In genomic region chr2:38535745-38536506, GRCh38 we compare ENCODE assay signal across 1 cellular context.
TF ChIP-seq lines count a peak whose summit lies in the region.

No MANE protein-coding gene starts in this region.

TF ChIP-seq in SK-N-SH, 30 proteins besides CTCF, POLR2A, EP300 and RAD21 (continued from another document):
- TF ChIP-seq, protein P1, sequence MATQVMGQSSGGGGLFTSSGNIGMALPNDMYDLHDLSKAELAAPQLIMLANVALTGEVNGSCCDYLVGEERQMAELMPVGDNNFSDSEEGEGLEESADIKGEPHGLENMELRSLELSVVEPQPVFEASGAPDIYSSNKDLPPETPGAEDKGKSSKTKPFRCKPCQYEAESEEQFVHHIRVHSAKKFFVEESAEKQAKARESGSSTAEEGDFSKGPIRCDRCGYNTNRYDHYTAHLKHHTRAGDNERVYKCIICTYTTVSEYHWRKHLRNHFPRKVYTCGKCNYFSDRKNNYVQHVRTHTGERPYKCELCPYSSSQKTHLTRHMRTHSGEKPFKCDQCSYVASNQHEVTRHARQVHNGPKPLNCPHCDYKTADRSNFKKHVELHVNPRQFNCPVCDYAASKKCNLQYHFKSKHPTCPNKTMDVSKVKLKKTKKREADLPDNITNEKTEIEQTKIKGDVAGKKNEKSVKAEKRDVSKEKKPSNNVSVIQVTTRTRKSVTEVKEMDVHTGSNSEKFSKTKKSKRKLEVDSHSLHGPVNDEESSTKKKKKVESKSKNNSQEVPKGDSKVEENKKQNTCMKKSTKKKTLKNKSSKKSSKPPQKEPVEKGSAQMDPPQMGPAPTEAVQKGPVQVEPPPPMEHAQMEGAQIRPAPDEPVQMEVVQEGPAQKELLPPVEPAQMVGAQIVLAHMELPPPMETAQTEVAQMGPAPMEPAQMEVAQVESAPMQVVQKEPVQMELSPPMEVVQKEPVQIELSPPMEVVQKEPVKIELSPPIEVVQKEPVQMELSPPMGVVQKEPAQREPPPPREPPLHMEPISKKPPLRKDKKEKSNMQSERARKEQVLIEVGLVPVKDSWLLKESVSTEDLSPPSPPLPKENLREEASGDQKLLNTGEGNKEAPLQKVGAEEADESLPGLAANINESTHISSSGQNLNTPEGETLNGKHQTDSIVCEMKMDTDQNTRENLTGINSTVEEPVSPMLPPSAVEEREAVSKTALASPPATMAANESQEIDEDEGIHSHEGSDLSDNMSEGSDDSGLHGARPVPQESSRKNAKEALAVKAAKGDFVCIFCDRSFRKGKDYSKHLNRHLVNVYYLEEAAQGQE (IDR thresholded peaks at IDR 0.05; ENCODE audit: low read depth, low read length), result no peak
- no peak for TF ChIP-seq NFIC (IDR thresholded peaks at IDR 0.05; ENCODE audit: borderline replicate concordance)
- no peak; the same call in 1 of the 2 replicates for TF ChIP-seq TAF1 (IDR thresholded peaks at IDR 0.05; ENCODE audit: borderline replicate concordance, low read depth, low read length)
- TF ChIP-seq FOXJ3 (CRISPR knock-in tag; IDR thresholded peaks at IDR 0.05), result no peak
